In the genomic region with DNA sequence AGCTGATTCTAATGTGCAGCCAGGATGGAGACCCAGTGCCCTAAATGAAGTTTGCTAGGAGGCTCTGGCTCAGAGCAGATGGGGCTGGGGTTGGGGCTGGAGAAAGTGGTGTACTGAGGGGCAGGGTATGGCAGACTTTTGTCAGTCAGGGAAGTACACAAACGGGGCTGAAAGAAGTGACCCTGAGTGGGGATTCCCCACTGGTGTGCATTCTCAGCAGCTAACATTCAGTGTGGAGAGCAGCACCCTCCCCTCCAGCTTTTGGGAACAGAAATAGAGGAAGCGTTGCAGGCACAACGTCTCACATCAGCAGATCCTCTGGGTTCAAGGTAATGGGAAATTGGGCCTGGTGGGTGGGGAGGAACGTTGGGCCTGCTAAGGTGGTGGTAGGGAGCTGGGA, we compare ENCODE assay signal across 13 cellular contexts.
A peak's percentile ranks its signal among the peaks of the same experiment; 100 is the strongest.
DNase-seq lines count a peak whose midpoint lies in the region; ATAC-seq and TF ChIP-seq lines count a peak whose summit lies in the region.
"Had no signal": no experiment of that assay in that cellular context is flagged by ENCODE, and none has a peak within 500 bp of the region (broad histone marks: within the 10 kb centered on the region; RNA-seq: fewer than 3 reads in every experiment).

No MANE protein-coding gene starts in this region.

- H3K27me3 ChIP-seq in left ventricle myocardium inferior (ENCODE audit: low read depth), result peaks cover 4% of the 10 kb centered on the region
- H3K27me3 ChIP-seq in vagina, result no peaks in the 10 kb centered on the region
- H3K27me3 ChIP-seq in MG63, result no peaks in the 10 kb centered on the region

- no peaks in the 10 kb centered on the region for H3K4me1 ChIP-seq in left ventricle myocardium inferior
- H3K4me1 ChIP-seq in vagina, result no peaks in the 10 kb centered on the region

- intact Hi-C loops in left ventricle myocardium inferior (cut with micrococcal nuclease) (no loop called here), vagina (cut with DNase I) (no loop called here)

- no peak for TF ChIP-seq CTCF in left ventricle myocardium inferior (IDR thresholded peaks at IDR 0.05; ENCODE audit: borderline replicate concordance)
- no peak for TF ChIP-seq CTCF in vagina (IDR thresholded peaks at IDR 0.05)

- DNase-seq in left ventricle myocardium inferior, result no peak
- DNase-seq in vagina (ENCODE audit: extremely low spot score in 2 of 2), result no peak
- no peak for DNase-seq in MG63
- no peak for DNase-seq in DMS79 treated with DMSO at 0.1 percent for 48 hours (lab: John Stamatoyannopoulos, UW)
- DNase-seq: DND-41, KG1, NCI-H748 treated with DMSO at 0.1 percent for 48 hours, SIG-M5 had no signal

- ATAC-seq in GM18517 (IDR thresholded peaks at IDR 0.05; ENCODE audit: unreplicated experiment), result peak; percentile 39
- peak; percentile 43 for ATAC-seq in GM21360 (IDR thresholded peaks at IDR 0.05; ENCODE audit: unreplicated experiment)
- ATAC-seq in HG02870 (IDR thresholded peaks at IDR 0.05; ENCODE audit: unreplicated experiment), result peak; percentile 48
- ATAC-seq in HG03571 (IDR thresholded peaks at IDR 0.05; ENCODE audit: unreplicated experiment), result peak; percentile 43

- H3K36me3 ChIP-seq in left ventricle myocardium inferior, result no peaks in the 10 kb centered on the region
- no peaks in the 10 kb centered on the region for H3K36me3 ChIP-seq in vagina
- H3K36me3 ChIP-seq in MG63, result no peaks in the 10 kb centered on the region

- H3K4me3 ChIP-seq in left ventricle myocardium inferior, result no peak overlapping the region
- H3K4me3 ChIP-seq in vagina, result no peak overlapping the region
- H3K4me3 ChIP-seq in MG63, result no peak overlapping the region

- no peak for TF ChIP-seq POLR2A in vagina (IDR thresholded peaks at IDR 0.05)

- H3K9me3 ChIP-seq in left ventricle myocardium inferior (replicated peaks), result no peaks in the 10 kb centered on the region
- H3K9me3 ChIP-seq in vagina, result no peaks in the 10 kb centered on the region
- no peaks in the 10 kb centered on the region for H3K9me3 ChIP-seq in MG63

- H3K27ac ChIP-seq in left ventricle myocardium inferior (replicated peaks), result no peak overlapping the region
- H3K27ac ChIP-seq in vagina, result no peak overlapping the region
- H3K27ac ChIP-seq: parathyroid adenoma had no signal
